In the genomic region with DNA sequence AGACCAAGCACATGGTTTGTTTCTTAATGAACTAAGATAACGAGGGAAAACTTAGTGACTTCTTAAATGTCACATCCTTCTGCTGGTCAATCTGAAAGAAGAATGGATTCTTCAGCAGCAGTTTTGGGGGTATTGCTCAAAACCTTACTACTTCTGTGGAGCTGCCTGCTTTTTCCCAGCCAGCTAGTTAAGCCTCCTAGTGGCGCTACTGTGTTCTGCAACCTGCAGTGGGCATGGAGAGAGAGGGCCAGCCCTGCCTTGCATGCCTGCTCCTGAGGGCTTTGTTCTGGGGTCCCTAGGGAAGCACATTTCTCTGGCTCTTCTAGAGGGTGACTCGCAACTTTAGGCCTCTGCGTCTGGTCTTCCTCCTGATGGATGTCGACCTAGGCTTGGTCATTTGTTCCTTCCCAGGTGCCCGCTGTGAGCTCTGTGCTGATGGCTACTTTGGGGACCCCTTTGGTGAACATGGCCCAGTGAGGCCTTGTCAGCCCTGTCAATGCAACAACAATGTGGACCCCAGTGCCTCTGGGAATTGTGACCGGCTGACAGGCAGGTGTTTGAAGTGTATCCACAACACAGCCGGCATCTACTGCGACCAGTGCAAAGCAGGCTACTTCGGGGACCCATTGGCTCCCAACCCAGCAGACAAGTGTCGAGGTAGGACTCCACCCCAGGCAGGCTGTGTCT, we compare ENCODE assay signal across 9 cellular contexts. TPM values are rescaled to one million over a fixed set of nuclear protein-coding genes. Genes with fewer than 3 reads are reported as not detected.
DNase-seq lines count a peak whose midpoint lies in the region; TF ChIP-seq lines count a peak whose summit lies in the region.
"Had no signal": no experiment of that assay in that cellular context is flagged by ENCODE, and none has a peak within 500 bp of the region (broad histone marks: within the 10 kb centered on the region; RNA-seq: fewer than 3 reads in every experiment).

No MANE protein-coding gene starts in this region.

- H3K4me2 ChIP-seq in trophoblast cell (ENCODE audit: low read length): no peak overlapping the region

- no peaks in the 10 kb centered on the region for H3K27me3 ChIP-seq in MG63
- H3K27me3 ChIP-seq in trophoblast cell (ENCODE audit: insufficient read depth, low read length): no peaks in the 10 kb centered on the region
- H3K27me3 ChIP-seq: neutrophil had no signal

- H3K18ac ChIP-seq in trophoblast cell (ENCODE audit: low read length): peak overlapping the region; percentile 26

- H3K79me1 ChIP-seq in trophoblast cell (ENCODE audit: low read length): peaks cover 9% of the 10 kb centered on the region

- no peak overlapping the region for H3K4me3 ChIP-seq in MG63
- no peak overlapping the region for H3K4me3 ChIP-seq in fibroblast of villous mesenchyme (ENCODE audit: low read depth, low read length)
- H3K4me3 ChIP-seq in trophoblast cell (ENCODE audit: low read depth, low read length): no peak overlapping the region

- H4K91ac ChIP-seq in trophoblast cell (ENCODE audit: low read depth, low read length): peak overlapping the region; percentile 72

- H4K8ac ChIP-seq in trophoblast cell (ENCODE audit: low read depth, low read length): peak overlapping the region; percentile 52

- peak; percentile 86 for TF ChIP-seq CTCF in fibroblast of villous mesenchyme (IDR thresholded peaks at IDR 0.05; ENCODE audit: insufficient read depth, low read depth, low read length)

- H3K9me3 ChIP-seq in MG63 (no peaks in the 10 kb centered on the region), trophoblast cell (ENCODE audit: insufficient read depth, low read depth, low read length) (no peaks in the 10 kb centered on the region)
- H3K9me3 ChIP-seq: neutrophil had no signal

- no peak overlapping the region for H3K9ac ChIP-seq in trophoblast cell (ENCODE audit: low read length)

- H3K27ac ChIP-seq in trophoblast cell (ENCODE audit: low read depth, low read length): peak overlapping the region; percentile 77
- H3K27ac ChIP-seq: neutrophil had no signal

- H3K4ac ChIP-seq in trophoblast cell (ENCODE audit: low read depth, low read length): no peak overlapping the region

- H3K14ac ChIP-seq in trophoblast cell (ENCODE audit: low read length): peak overlapping the region; percentile 50

- H3K36me3 ChIP-seq in MG63 (no peaks in the 10 kb centered on the region), trophoblast cell (ENCODE audit: control insufficient read depth in 1 of 2, insufficient read depth in 2 of 2, low read length in 2 of 2) (peaks cover 0 to 2% of the 10 kb centered on the region in 2 experiments)
- H3K36me3 ChIP-seq: neutrophil had no signal

- no peak overlapping the region for H4K12ac ChIP-seq in trophoblast cell (ENCODE audit: low read depth, low read length)

- DNase-seq in D341Med (ENCODE audit: low spot score): peak; percentile 82
- peak; percentile 45 for DNase-seq in GM19238 (ENCODE audit: insufficient read length, low spot score)
- peak; percentile 55 for DNase-seq in MG63
- DNase-seq in activated CD8-positive, alpha-beta memory T cell treated with anti-CD3 and anti-CD28 coated beads for 24 hours: peak; percentile 60
- DNase-seq in fibroblast of villous mesenchyme (ENCODE audit: low read depth): peak; percentile 54
- peak; percentile 30 to 71 for DNase-seq in trophoblast cell
- no peak for DNase-seq in NCI-H774 (lab: John Stamatoyannopoulos, UW)
- no peak for DNase-seq in NCI-H128 (lab: John Stamatoyannopoulos, UW; ENCODE audit: unreplicated experiment)

- no CpG with 5 or more reads among the region's 11 CpGs for WGBS in trophoblast cell (ENCODE audit: extremely low coverage, insufficient coverage, insufficient read length)

- peak overlapping the region; percentile 4 for H2AK5ac ChIP-seq in trophoblast cell (ENCODE audit: low read length)

- H3K23ac ChIP-seq in trophoblast cell (ENCODE audit: low read length): no peak overlapping the region

- peak overlapping the region; percentile 28 for H2BK120ac ChIP-seq in trophoblast cell (ENCODE audit: insufficient read depth, low read length, poor library complexity)

- H3K79me2 ChIP-seq in trophoblast cell (ENCODE audit: control insufficient read depth, insufficient read depth, low read length, poor library complexity): peaks cover 2% of the 10 kb centered on the region

- peak overlapping the region; percentile 27 for H2BK5ac ChIP-seq in trophoblast cell (ENCODE audit: low read depth, low read length, poor library complexity)

- peaks cover 17 to 20% of the 10 kb centered on the region in 2 experiments for H3K4me1 ChIP-seq in trophoblast cell (ENCODE audit: control insufficient read depth in 1 of 2, insufficient read depth in 2 of 2, low read length in 2 of 2)

- peak overlapping the region; percentile 19 for H2BK12ac ChIP-seq in trophoblast cell (ENCODE audit: low read length)

- no peak overlapping the region for H2AFZ ChIP-seq in trophoblast cell (ENCODE audit: insufficient read depth, low read length, poor library complexity)

RNA-seq across cellular contexts. Expression of gene LAMC2, which starts 42.0 kb away (rescaled TPM):
- 0.10 and 0.16 TPM in 2 replicates for total RNA-seq in MG63 (2014; rRNA removed; shearing (Covaris generic); ENCODE audit: low replicate concordance)
- 4.8 and 27.6 TPM in 2 replicates for total RNA-seq in fibroblast of villous mesenchyme
- polyA plus RNA-seq in trophoblast cell (2013): 22.9 and 24.7 TPM in 2 replicates

Comparison
In these comparisons a context has a peak if more than half of its experiments do, and no peak if none do; other contexts are left out.
1. DNase-seq: peak in D341Med (single experiment), GM19238 (single experiment), MG63 (single experiment), activated CD8-positive, alpha-beta memory T cell treated with anti-CD3 and anti-CD28 coated beads for 24 hours (single experiment), fibroblast of villous mesenchyme (single experiment) and trophoblast cell (2 of 2); none in NCI-H774 (single experiment) and NCI-H128 (single experiment).